In the genomic region with DNA sequence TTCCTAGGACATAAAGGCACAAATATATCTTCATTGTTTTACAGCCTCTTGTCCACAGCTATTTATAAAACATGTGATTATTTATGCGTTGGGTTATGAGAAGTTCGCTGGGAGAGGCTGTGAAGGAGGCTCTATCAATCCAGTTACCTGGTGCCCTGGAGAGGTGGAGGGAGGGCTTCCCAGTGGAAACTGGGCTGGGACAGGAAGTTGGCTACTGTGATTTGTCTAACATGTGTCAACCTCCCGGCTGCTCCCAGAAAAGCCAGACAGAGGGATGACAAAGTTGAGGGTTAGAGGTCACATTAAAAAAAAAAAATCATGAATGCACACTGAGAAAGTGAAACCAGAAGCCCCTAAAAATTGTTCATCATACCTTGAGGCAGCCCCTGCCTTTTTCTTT, we compare ENCODE assay signal across 8 cellular contexts.
DNase-seq lines count a peak whose midpoint lies in the region; ATAC-seq and TF ChIP-seq lines count a peak whose summit lies in the region.

No MANE protein-coding gene starts in this region.

- CTCF ChIA-PET in activated CD4-positive, alpha-beta memory T cell treated with anti-CD3 and anti-CD28 coated beads, Interleukin-2, amount 10 ng/mL, durations not matched to agents 7 days and 5 days (lab: Charles Lee), result interaction anchor here (0.8 kb wide), 1 partner anchor 67 kb away, joined by 3 read pairs; no protein-coding TSS in a partner anchor
- CTCF ChIA-PET in OCI-LY7 (lab: Charles Lee; ENCODE audit: unreplicated experiment), result no interaction called here

- H3F3A ChIP-seq in GM23338 (replicated peaks; ENCODE audit: low read depth), result no peaks in the 10 kb centered on the region

- peaks cover 5% of the 10 kb centered on the region for H3K27me3 Mint-ChIP-seq in GM23338 (ENCODE audit: insufficient read depth, low read depth, poor library complexity)
- peaks cover 6% of the 10 kb centered on the region for H3K27me3 Mint-ChIP-seq in activated CD4-positive, alpha-beta memory T cell treated with anti-CD3 and anti-CD28 coated beads, Interleukin-2, amount 10 ng/mL, durations not matched to agents 7 days and 5 days

- no peak for TF ChIP-seq CTCF in GM23338 (conservative IDR thresholded peaks at IDR 0.05; ENCODE audit: low read depth in 2 of 2)
- TF ChIP-seq CTCF in OCI-LY7 (conservative IDR thresholded peaks at IDR 0.05; ENCODE audit: low read length), result no peak

- ATAC-seq in GM23338 (0 out of 3 replicates have a peak, but pooled peaks have one; percentile 8), GM18868 (IDR thresholded peaks at IDR 0.05; ENCODE audit: unreplicated experiment) (no peak)

- peaks cover 23% of the 10 kb centered on the region; the same call in 2 of the 3 replicates for H3K4me1 Mint-ChIP-seq in GM23338
- peaks cover 12% of the 10 kb centered on the region for H3K4me1 Mint-ChIP-seq in activated CD4-positive, alpha-beta memory T cell treated with anti-CD3 and anti-CD28 coated beads, Interleukin-2, amount 10 ng/mL, durations not matched to agents 7 days and 5 days

- H4K20me1 ChIP-seq in GM23338 (replicated peaks; ENCODE audit: insufficient read depth) (no peaks in the 10 kb centered on the region), OCI-LY7 (ENCODE audit: insufficient read depth, low read length) (no peaks in the 10 kb centered on the region)

- H3K9me2 ChIP-seq in GM23338 (ENCODE audit: insufficient read depth) (no peaks in the 10 kb centered on the region), OCI-LY7 (ENCODE audit: insufficient read depth, low read length) (no peaks in the 10 kb centered on the region)

- POLR2A ChIA-PET in activated CD4-positive, alpha-beta memory T cell treated with anti-CD3 and anti-CD28 coated beads, Interleukin-2, amount 10 ng/mL, durations not matched to agents 7 days and 5 days (lab: Charles Lee), result no interaction called here
- POLR2A ChIA-PET in OCI-LY7 (lab: Charles Lee), result no interaction called here

- H3K27ac Mint-ChIP-seq in GM23338, result no peak overlapping the region
- no peak overlapping the region for H3K27ac Mint-ChIP-seq in activated CD4-positive, alpha-beta memory T cell treated with anti-CD3 and anti-CD28 coated beads, Interleukin-2, amount 10 ng/mL, durations not matched to agents 7 days and 5 days

- no peaks in the 10 kb centered on the region for H3K36me3 ChIP-seq in GM23338 (ENCODE audit: insufficient read depth)
- H3K36me3 ChIP-seq in iPS-20b (ENCODE audit: insufficient read depth, low read depth, low read length), result no peaks in the 10 kb centered on the region
- H3K36me3 ChIP-seq in OCI-LY7 (ENCODE audit: insufficient read depth, low read length), result no peaks in the 10 kb centered on the region

- H3K9me3 Mint-ChIP-seq in GM23338, result no peaks in the 10 kb centered on the region
- H3K9me3 Mint-ChIP-seq in activated CD4-positive, alpha-beta memory T cell treated with anti-CD3 and anti-CD28 coated beads, Interleukin-2, amount 10 ng/mL, durations not matched to agents 7 days and 5 days, result no peaks in the 10 kb centered on the region

- H2AFZ ChIP-seq in GM23338, result peak overlapping the region; percentile 100; the same call in 1 of the 2 replicates
- no peak overlapping the region for H2AFZ ChIP-seq in OCI-LY7 (ENCODE audit: low read length)

- H3K4me3 Mint-ChIP-seq in GM23338, result peak overlapping the region; percentile 68
- peak overlapping the region; percentile 63 for H3K4me3 Mint-ChIP-seq in activated CD4-positive, alpha-beta memory T cell treated with anti-CD3 and anti-CD28 coated beads, Interleukin-2, amount 10 ng/mL, durations not matched to agents 7 days and 5 days

- H3K27ac ChIP-seq in GM23338 (ENCODE audit: low read depth) (no peak overlapping the region), iPS-20b (ENCODE audit: low read length) (no peak overlapping the region), skin epidermis (peak overlapping the region in 16 of 21 experiments; percentile 49 to 89 (median 76)), OCI-LY7 (ENCODE audit: low read depth, low read length, poor library complexity, severe bottlenecking) (no peak overlapping the region)

- intact Hi-C loops in OCI-LY7 (cut with micrococcal nuclease; ENCODE audit: unreplicated experiment), result no loop called here

- H3K79me2 ChIP-seq in GM23338 (replicated peaks; ENCODE audit: insufficient read depth), result no peaks in the 10 kb centered on the region
- H3K79me2 ChIP-seq in OCI-LY7 (ENCODE audit: insufficient read depth, low read depth, low read length), result no peaks in the 10 kb centered on the region

- H3K4me2 ChIP-seq in GM23338 (peak overlapping the region; percentile 74), OCI-LY7 (ENCODE audit: low read length) (no peak overlapping the region)

- H3K9ac ChIP-seq in iPS-20b (ENCODE audit: low read depth, low read length), result no peak overlapping the region

- H3K9me3 ChIP-seq in iPS-20b (ENCODE audit: insufficient read depth, low read depth, low read length), result no peaks in the 10 kb centered on the region
- H3K9me3 ChIP-seq in OCI-LY7 (ENCODE audit: low read length), result no peaks in the 10 kb centered on the region

- DNase-seq in GM23338 (ENCODE audit: low spot score) (no peak), anterior cingulate cortex (lab: John Stamatoyannopoulos, UW) (no peak), OCI-LY7 (ENCODE audit: low spot score) (no peak), glomerular visceral epithelial cell (ENCODE audit: extremely low spot score) (no peak)
- no peak for DNase-seq in activated CD4-positive, alpha-beta memory T cell treated with anti-CD3 and anti-CD28 coated beads, Interleukin-2, amount 10 ng/mL, durations not matched to agents 7 days and 5 days

- H3K27me3 ChIP-seq in GM23338 (ENCODE audit: insufficient read depth) (0 out of 2 replicates have a peak, but pooled peaks cover 5% of the 10 kb centered on the region), iPS-20b (ENCODE audit: insufficient read depth, low read length) (peaks cover 20% of the 10 kb centered on the region)

- H3K36me3 Mint-ChIP-seq in GM23338 (ENCODE audit: low read depth), result no peaks in the 10 kb centered on the region
- H3K36me3 Mint-ChIP-seq in activated CD4-positive, alpha-beta memory T cell treated with anti-CD3 and anti-CD28 coated beads, Interleukin-2, amount 10 ng/mL, durations not matched to agents 7 days and 5 days (ENCODE audit: low read depth), result no peaks in the 10 kb centered on the region

- BruUV-seq in OCI-LY7 (replicated peaks; lab: Mats Ljungman, UMichigan), result no TSS peak

- peak overlapping the region; percentile 50 for H3K4me3 ChIP-seq in GM23338
- peak overlapping the region; percentile 63; the same call in 1 of the 2 replicates for H3K4me3 ChIP-seq in iPS-20b (ENCODE audit: low read length)
- peak overlapping the region in 5 of 7 experiments; percentile 41 to 64 (median 55) for H3K4me3 ChIP-seq in skin epidermis
- H3K4me3 ChIP-seq in OCI-LY7 (ENCODE audit: low read depth, low read length, poor library complexity, severe bottlenecking), result no peak overlapping the region

- peaks cover 14% of the 10 kb centered on the region for H3K4me1 ChIP-seq in GM23338 (ENCODE audit: insufficient read depth)
- H3K4me1 ChIP-seq in iPS-20b (ENCODE audit: insufficient read depth, low read length), result peaks cover 5% of the 10 kb centered on the region; the same call in 1 of the 2 replicates
- H3K4me1 ChIP-seq in OCI-LY7 (ENCODE audit: insufficient read depth, low read length, poor library complexity, severe bottlenecking), result no peaks in the 10 kb centered on the region

TF ChIP-seq in GM23338, 12 proteins besides CTCF, POLR2A, EP300 and RAD21 (continues in another document):
- no peak for TF ChIP-seq EZH2 (IDR thresholded peaks at IDR 0.05; ENCODE audit: low read depth, unreplicated experiment)

Comparison
In these comparisons a context has a peak if more than half of its experiments do, and no peak if none do; other contexts are left out.
1. H3K27ac ChIP-seq: peak in skin epidermis (16 of 21); none in GM23338 (single experiment), iPS-20b (single experiment) and OCI-LY7 (single experiment).